Comparison of ENCODE assay signal across 8 cellular contexts in the genomic region with DNA sequence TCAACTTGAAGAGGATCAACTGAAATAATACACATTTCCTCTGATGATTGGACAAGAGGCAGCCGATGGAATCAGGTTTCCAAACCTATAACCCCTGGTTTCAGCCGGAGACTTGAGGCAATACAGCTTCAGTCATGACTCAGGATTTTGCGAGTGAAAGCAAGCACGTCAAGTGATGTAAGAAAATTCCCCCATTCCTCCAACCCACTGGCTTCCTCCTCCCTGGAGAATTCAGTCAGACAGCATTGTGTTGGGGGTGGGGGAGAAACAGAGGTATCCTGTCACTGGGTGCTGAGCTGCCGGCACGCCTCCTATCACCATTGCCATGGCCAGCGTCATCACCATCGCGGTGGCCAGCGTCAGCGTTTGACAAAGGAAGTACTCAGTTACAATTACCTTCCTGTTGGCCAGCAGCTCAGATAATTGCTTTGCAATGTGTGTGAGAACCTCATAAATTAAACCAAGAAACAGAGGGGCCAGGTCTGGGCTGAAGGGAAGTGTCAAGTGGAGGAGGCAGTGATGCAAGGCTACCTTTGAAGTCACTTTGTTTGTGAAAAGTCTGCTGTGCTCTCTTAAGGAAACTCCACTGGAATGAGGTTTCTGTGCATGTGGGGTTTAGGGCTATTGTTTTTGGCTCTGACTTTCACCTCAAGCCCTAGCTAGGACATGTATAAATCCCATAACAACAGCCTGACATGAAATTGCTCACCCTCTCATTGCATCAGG. TPM values are rescaled to one million over a fixed set of nuclear protein-coding genes. Genes with fewer than 3 reads are reported as not detected.
DNase-seq lines count a peak whose midpoint lies in the region; ATAC-seq, FAIRE-seq and TF ChIP-seq lines count a peak whose summit lies in the region.

No MANE protein-coding gene starts in this region.

- H3K27me3 ChIP-seq in effector memory CD4-positive, alpha-beta T cell (replicated peaks; ENCODE audit: control insufficient read depth, insufficient read depth, low read length, poor library complexity, severe bottlenecking): no peaks in the 10 kb centered on the region

- FAIRE-seq in GM19239 (lab: Jason Lieb, UNC): peak; percentile 26

- no peaks in the 10 kb centered on the region for H3K27me3 Mint-ChIP-seq in activated B cell treated with CpG ODN at 0.5 μM for 24 hours

- no peak overlapping the region for H3K4me3 ChIP-seq in effector memory CD4-positive, alpha-beta T cell (ENCODE audit: insufficient read depth, low read depth, low read length, poor library complexity, severe bottlenecking)
- no peak overlapping the region for H3K4me3 ChIP-seq in mesodermal cell (ENCODE audit: extremely low read depth, insufficient read depth, low read length, poor library complexity, severe bottlenecking)

- H3K27ac ChIP-seq in effector memory CD4-positive, alpha-beta T cell (ENCODE audit: insufficient read depth, low read length, poor library complexity, severe bottlenecking): peak overlapping the region; percentile 40
- peak overlapping the region; percentile 96 for H3K27ac ChIP-seq in mesodermal cell (ENCODE audit: low read depth, low read length, severe bottlenecking)

- peak overlapping the region; percentile 44 for H3K4me3 Mint-ChIP-seq in activated B cell treated with CpG ODN at 0.5 μM for 24 hours

- ATAC-seq in activated B cell treated with CpG ODN at 0.5 μM for 24 hours (ENCODE audit: low read depth) (peak; percentile 50), GM18870 (IDR thresholded peaks at IDR 0.05; ENCODE audit: unreplicated experiment) (no peak)

- H3K4me1 Mint-ChIP-seq in activated B cell treated with CpG ODN at 0.5 μM for 24 hours: peaks cover 42% of the 10 kb centered on the region

- POLR2A ChIA-PET in activated B cell treated with CpG ODN at 0.5 μM for 24 hours (lab: Charles Lee): interaction anchor here (0.7 kb wide), 1 partner anchor 226 kb away, joined by 3 read pairs; no protein-coding TSS in a partner anchor

- H3K36me3 Mint-ChIP-seq in activated B cell treated with CpG ODN at 0.5 μM for 24 hours (ENCODE audit: low read depth): no peaks in the 10 kb centered on the region

- no peaks in the 10 kb centered on the region for H3K36me3 ChIP-seq in effector memory CD4-positive, alpha-beta T cell (ENCODE audit: control insufficient read depth, insufficient read depth, low read length)
- no peaks in the 10 kb centered on the region for H3K36me3 ChIP-seq in mesodermal cell (ENCODE audit: control insufficient read depth, insufficient read depth, low read length)

- TF ChIP-seq CTCF in activated B cell treated with CpG ODN at 0.5 μM for 24 hours (IDR thresholded peaks at IDR 0.05): no peak

- H3K4me1 ChIP-seq in effector memory CD4-positive, alpha-beta T cell (ENCODE audit: control insufficient read depth, insufficient read depth, low read length, poor library complexity, severe bottlenecking): peaks cover 25% of the 10 kb centered on the region
- peaks cover 27% of the 10 kb centered on the region for H3K4me1 ChIP-seq in mesodermal cell (ENCODE audit: control insufficient read depth, insufficient read depth, low read length, poor library complexity, severe bottlenecking)

- CTCF ChIA-PET in activated B cell treated with CpG ODN at 0.5 μM for 24 hours (lab: Charles Lee): no interaction called here

- intact Hi-C loops in activated B cell treated with CpG ODN at 0.5 μM for 24 hours (cut with micrococcal nuclease): no loop called here

- 6 to 16% methylated on average over 4 to 6 of the region's 11 CpGs for WGBS in mesodermal cell (ENCODE audit: insufficient coverage in 2 of 2), 2 experiments

- DNase-seq in GM19239 (ENCODE audit: insufficient read length, low spot score) (no peak), NCI-H2029 (lab: John Stamatoyannopoulos, UW) (peak; percentile 96), activated B cell treated with CpG ODN at 0.5 μM for 24 hours (no peak), NCI-H1048 (lab: John Stamatoyannopoulos, UW) (no peak)
- DNase-seq in effector memory CD4-positive, alpha-beta T cell: no peak
- peak; percentile 37 to 44 for DNase-seq in stimulated activated CD8-positive, alpha-beta memory T cell treated with anti-CD3 and anti-CD28 coated beads, Interleukin-7, amount 100 ng/mL, for 48 hours (ENCODE audit: extremely low read depth in 1 of 2, low read depth in 1 of 2)

- no peak overlapping the region for H3K27ac Mint-ChIP-seq in activated B cell treated with CpG ODN at 0.5 μM for 24 hours

- no peaks in the 10 kb centered on the region for H3K9me3 ChIP-seq in effector memory CD4-positive, alpha-beta T cell (ENCODE audit: control insufficient read depth, low read length)
- H3K9me3 ChIP-seq in mesodermal cell (ENCODE audit: control insufficient read depth, low read length): no peaks in the 10 kb centered on the region

- no peaks in the 10 kb centered on the region for H3K9me3 Mint-ChIP-seq in activated B cell treated with CpG ODN at 0.5 μM for 24 hours

RNA-seq across cellular contexts. Expression of a gene that starts 50.3 kb away (rescaled TPM):
- 0.42 and 0.44 TPM in 2 replicates for total RNA-seq in activated B cell treated with CpG ODN at 0.5 μM for 24 hours
- polyA plus RNA-seq in mesodermal cell (2013, experiment 1 of 2): 1.5 TPM
- polyA plus RNA-seq in mesodermal cell (2013, experiment 2 of 2): 0.61 TPM

Comparison
In these comparisons a context has a peak if more than half of its experiments do, and no peak if none do; other contexts are left out.
1. DNase-seq: peak in NCI-H2029 (single experiment) and stimulated activated CD8-positive, alpha-beta memory T cell treated with anti-CD3 and anti-CD28 coated beads, Interleukin-7, amount 100 ng/mL, for 48 hours (2 of 2); none in GM19239 (single experiment), activated B cell treated with CpG ODN at 0.5 μM for 24 hours (single experiment), effector memory CD4-positive, alpha-beta T cell (0 of 3) and NCI-H1048 (single experiment).